Comparison of ENCODE assay signal across 1 cellular context in the genomic region with DNA sequence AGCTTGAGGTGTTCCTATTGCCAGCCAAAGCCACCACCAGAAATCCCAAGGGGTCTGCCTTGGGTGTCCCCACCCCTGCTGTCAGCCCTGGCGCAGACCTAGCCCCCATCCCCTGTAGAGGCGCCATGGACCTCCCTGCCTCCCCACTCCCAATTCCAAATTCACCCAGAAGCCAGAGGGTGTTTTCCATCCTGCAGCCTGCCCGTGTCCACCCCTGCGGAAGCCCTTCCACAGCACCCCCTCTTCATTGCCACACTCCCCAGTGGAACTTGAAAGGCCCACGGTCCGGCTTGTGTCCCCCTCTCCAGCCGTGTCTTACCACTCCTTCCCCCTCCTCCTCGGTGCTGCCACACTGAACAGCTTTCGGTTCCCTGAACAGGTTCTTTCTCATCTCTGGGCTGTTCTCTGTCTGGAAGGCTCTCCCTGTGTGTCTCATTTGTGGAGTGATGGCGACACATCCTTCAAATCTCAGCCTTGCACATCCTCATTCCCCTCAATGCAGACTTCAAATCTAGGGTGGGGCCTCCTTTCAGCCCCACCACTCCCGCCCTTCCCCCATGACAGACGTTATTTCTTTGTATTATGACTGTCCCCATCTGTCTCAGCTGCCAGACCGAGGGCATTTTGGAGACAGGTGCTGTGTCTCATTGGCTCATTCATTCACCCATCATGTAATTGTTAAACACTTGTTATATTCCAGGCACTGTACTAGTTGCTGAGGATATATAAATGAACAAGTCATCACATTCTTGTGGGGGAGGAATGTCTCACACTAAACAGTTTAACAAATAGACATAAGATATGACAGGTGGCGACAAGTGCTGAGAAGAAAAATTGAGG.
TF ChIP-seq lines count a peak whose summit lies in the region.

No MANE protein-coding gene starts in this region.

TF ChIP-seq in IMR-90, 13 proteins besides CTCF, POLR2A, EP300 and RAD21:
- TF ChIP-seq CHD1 (IDR thresholded peaks at IDR 0.05; ENCODE audit: low read depth, low read length) (no peak), RCOR1 (IDR thresholded peaks at IDR 0.05; ENCODE audit: insufficient replicate concordance, low read length) (no peak)
- TF ChIP-seq, protein P1, sequence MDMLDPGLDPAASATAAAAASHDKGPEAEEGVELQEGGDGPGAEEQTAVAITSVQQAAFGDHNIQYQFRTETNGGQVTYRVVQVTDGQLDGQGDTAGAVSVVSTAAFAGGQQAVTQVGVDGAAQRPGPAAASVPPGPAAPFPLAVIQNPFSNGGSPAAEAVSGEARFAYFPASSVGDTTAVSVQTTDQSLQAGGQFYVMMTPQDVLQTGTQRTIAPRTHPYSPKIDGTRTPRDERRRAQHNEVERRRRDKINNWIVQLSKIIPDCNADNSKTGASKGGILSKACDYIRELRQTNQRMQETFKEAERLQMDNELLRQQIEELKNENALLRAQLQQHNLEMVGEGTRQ (IDR thresholded peaks at IDR 0.05; ENCODE audit: low read depth, low read length): no peak
